In the genomic region with DNA sequence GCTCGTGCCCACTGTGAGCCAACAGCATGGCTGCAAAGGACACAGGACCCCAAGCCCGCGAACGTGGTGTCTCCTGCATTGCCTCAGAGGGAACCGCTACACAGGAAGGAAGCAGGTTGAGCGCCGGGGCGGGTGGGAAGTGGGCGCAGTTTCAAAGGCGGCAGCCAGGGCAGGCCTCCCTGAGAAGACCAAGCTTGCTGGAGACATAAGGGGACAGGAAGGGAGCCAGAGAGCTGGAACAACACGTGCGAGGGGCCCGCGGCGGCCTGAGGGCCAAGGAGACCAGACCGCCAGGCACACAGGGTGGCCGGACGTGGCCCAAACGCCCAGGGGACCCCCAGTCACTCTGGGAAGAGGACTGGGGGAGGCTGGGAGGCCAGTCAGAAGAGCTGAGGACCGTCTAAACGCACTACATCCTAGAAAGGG, we compare ENCODE assay signal across 8 cellular contexts. TPM values are rescaled to one million over a fixed set of nuclear protein-coding genes. Genes with fewer than 3 reads are reported as not detected.
DNase-seq lines count a peak whose midpoint lies in the region; ATAC-seq and TF ChIP-seq lines count a peak whose summit lies in the region.

No MANE protein-coding gene starts in this region.

- H3K4me3 Mint-ChIP-seq in T-helper 17 cell, result peak overlapping the region; percentile 81
- H3K4me3 Mint-ChIP-seq in activated naive CD4-positive, alpha-beta T cell treated with anti-CD3 and anti-CD28 coated beads for 36 hours, result peak overlapping the region; percentile 34

- ATAC-seq in T-helper 17 cell (peak; percentile 86), GM21367 (IDR thresholded peaks at IDR 0.05; ENCODE audit: unreplicated experiment) (no peak), HG02973 (IDR thresholded peaks at IDR 0.05; ENCODE audit: unreplicated experiment) (no peak)

- no peaks in the 10 kb centered on the region for H3K9me3 Mint-ChIP-seq in activated naive CD4-positive, alpha-beta T cell treated with anti-CD3 and anti-CD28 coated beads for 36 hours

- CTCF ChIA-PET in activated naive CD4-positive, alpha-beta T cell treated with anti-CD3 and anti-CD28 coated beads for 36 hours (lab: Charles Lee), result interaction anchor here (1.0 to 1.4 kb wide), 3 partner anchors 14 to 49 kb away, joined by 3 to 5 read pairs (median 4); no protein-coding TSS in a partner anchor

- H3K4me1 Mint-ChIP-seq in T-helper 17 cell, result peaks cover 34% of the 10 kb centered on the region
- peaks cover 21% of the 10 kb centered on the region for H3K4me1 Mint-ChIP-seq in activated naive CD4-positive, alpha-beta T cell treated with anti-CD3 and anti-CD28 coated beads for 36 hours (ENCODE audit: low read depth)

- intact Hi-C loops in activated naive CD4-positive, alpha-beta T cell treated with anti-CD3 and anti-CD28 coated beads for 36 hours (cut with micrococcal nuclease), result no loop called here

- H3K36me3 ChIP-seq in GM06990 (ENCODE audit: control insufficient read depth, insufficient read depth, low read length), result peaks cover 38% of the 10 kb centered on the region

- DNase-seq in GM06990 (ENCODE audit: extremely low read depth, insufficient read length) (peak; percentile 65), T-helper 17 cell (peak; percentile 35 to 53 (median 41)), NCI-H1417 (lab: John Stamatoyannopoulos, UW) (no peak), EL (no peak)
- DNase-seq in activated naive CD4-positive, alpha-beta T cell treated with anti-CD3 and anti-CD28 coated beads for 36 hours, result peak; percentile 81
- peak; percentile 55 for DNase-seq in stimulated activated CD4-positive, alpha-beta T cell treated with anti-CD3 and anti-CD28 coated beads, Interleukin-12 subunit alpha, Interleukin-12 subunit beta, amount 100 ng/mL, for 4 hours

- no peak for TF ChIP-seq CTCF in GM06990 (IDR thresholded peaks at IDR 0.05; ENCODE audit: insufficient read depth, low read length, poor library complexity, severe bottlenecking)

- peaks cover 6% of the 10 kb centered on the region for H3K36me3 Mint-ChIP-seq in T-helper 17 cell (ENCODE audit: low read depth)
- peaks cover 20% of the 10 kb centered on the region for H3K36me3 Mint-ChIP-seq in activated naive CD4-positive, alpha-beta T cell treated with anti-CD3 and anti-CD28 coated beads for 36 hours (ENCODE audit: low read depth)

- H3K27ac Mint-ChIP-seq in T-helper 17 cell, result peak overlapping the region; percentile 62
- peak overlapping the region; percentile 71 for H3K27ac Mint-ChIP-seq in activated naive CD4-positive, alpha-beta T cell treated with anti-CD3 and anti-CD28 coated beads for 36 hours

- no peaks in the 10 kb centered on the region for H3K27me3 ChIP-seq in GM06990 (replicated peaks; ENCODE audit: control insufficient read depth, insufficient read depth, low read length)

- H3K27me3 Mint-ChIP-seq in T-helper 17 cell, result no peaks in the 10 kb centered on the region
- no peaks in the 10 kb centered on the region for H3K27me3 Mint-ChIP-seq in activated naive CD4-positive, alpha-beta T cell treated with anti-CD3 and anti-CD28 coated beads for 36 hours (ENCODE audit: low read depth)

- H3K9me3 ChIP-seq in T-helper 17 cell (ENCODE audit: control insufficient read depth, low read length, poor library complexity, severe bottlenecking), result no peaks in the 10 kb centered on the region

- no peak overlapping the region for H3K4me3 ChIP-seq in GM06990 (replicated peaks; ENCODE audit: low read depth, low read length)

RNA-seq across cellular contexts. Expression of a gene that starts 32.0 kb away (rescaled TPM):
- 100 to 1,000 TPM; 164 to 184 TPM for total RNA-seq in T-helper 17 cell
- total RNA-seq in activated naive CD4-positive, alpha-beta T cell treated with anti-CD3 and anti-CD28 coated beads for 36 hours, result 100 to 1,000 TPM; 136 to 140 TPM

RNA-seq across cellular contexts. Expression of a gene that starts 44.5 kb away (rescaled TPM):
- total RNA-seq in T-helper 17 cell, result 1 to 10 TPM; 5.2 to 7.4 TPM
- 1 to 10 TPM; 4.8 to 5.5 TPM for total RNA-seq in activated naive CD4-positive, alpha-beta T cell treated with anti-CD3 and anti-CD28 coated beads for 36 hours

Comparison
In these comparisons a context has a peak if more than half of its experiments do, and no peak if none do; other contexts are left out.
1. DNase-seq: peak in GM06990 (single experiment), T-helper 17 cell (3 of 3), activated naive CD4-positive, alpha-beta T cell treated with anti-CD3 and anti-CD28 coated beads for 36 hours (single experiment) and stimulated activated CD4-positive, alpha-beta T cell treated with anti-CD3 and anti-CD28 coated beads, Interleukin-12 subunit alpha, Interleukin-12 subunit beta, amount 100 ng/mL, for 4 hours (single experiment); none in NCI-H1417 (0 of 3) and EL (single experiment).